Comparison of ENCODE assay signal across 1 cellular context in the genomic region with DNA sequence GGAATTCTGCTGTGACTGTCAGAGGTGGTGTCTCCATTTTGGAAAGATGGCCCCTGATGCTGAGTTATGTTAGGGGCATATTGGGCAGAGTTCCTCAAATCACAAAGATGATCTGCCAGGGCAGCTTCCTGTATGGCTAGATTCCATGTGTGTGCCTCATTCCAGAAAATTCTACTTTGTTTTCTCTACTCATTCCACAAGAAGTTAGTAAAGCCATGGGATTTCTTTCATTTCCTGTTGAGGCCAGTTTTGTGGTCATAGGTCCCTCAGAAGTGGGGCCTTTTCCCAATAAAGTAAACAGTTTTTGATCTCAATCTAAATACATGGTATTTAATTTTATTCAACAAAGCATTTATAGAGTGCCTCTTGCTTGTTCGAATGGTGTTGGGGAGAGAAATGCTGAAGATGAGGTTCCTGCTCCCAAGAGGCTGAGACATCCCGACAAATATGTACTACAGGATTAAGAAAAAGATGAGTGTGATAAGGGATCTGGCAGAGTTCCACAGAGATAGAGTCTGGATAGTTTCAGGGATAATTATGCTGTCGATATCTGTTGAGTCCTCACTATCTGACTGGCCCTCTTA.
TF ChIP-seq lines count a peak whose summit lies in the region.

No MANE protein-coding gene starts in this region.

TF ChIP-seq in GM12891, 5 proteins besides CTCF, POLR2A, EP300 and RAD21:
- TF ChIP-seq POU2F2 (IDR thresholded peaks at IDR 0.05; ENCODE audit: low read depth, low read length), result no peak
- no peak for TF ChIP-seq PAX5 (IDR thresholded peaks at IDR 0.05; ENCODE audit: insufficient read depth, low read length, severe bottlenecking)
- TF ChIP-seq POLR2AphosphoS5 (IDR thresholded peaks at IDR 0.05; ENCODE audit: low read depth, low read length), result no peak
- TF ChIP-seq TAF1 (IDR thresholded peaks at IDR 0.05; ENCODE audit: low read depth, low read length), result no peak
- no peak for TF ChIP-seq SPI1 (IDR thresholded peaks at IDR 0.05; ENCODE audit: low read depth, low read length)
